9 cellular contexts compared by ENCODE assay signal in genomic region chr11:111937859-111938258, GRCh38.
A peak's percentile ranks its signal among the peaks of the same experiment; 100 is the strongest.
DNase-seq lines count a peak whose midpoint lies in the region; ATAC-seq and TF ChIP-seq lines count a peak whose summit lies in the region.
"Had no signal": no experiment of that assay in that cellular context is flagged by ENCODE, and none has a peak within 500 bp of the region (broad histone marks: within the 10 kb centered on the region; RNA-seq: fewer than 3 reads in every experiment).

No MANE protein-coding gene starts in this region.

- H3K27me3 ChIP-seq in ACC112 (ENCODE audit: insufficient read depth, low read length): no peaks in the 10 kb centered on the region
- no peaks in the 10 kb centered on the region for H3K27me3 ChIP-seq in muscle layer of duodenum (ENCODE audit: low read depth, low read length)

- H3K27me3 Mint-ChIP-seq in central memory CD8-positive, alpha-beta T cell: no peaks in the 10 kb centered on the region

- H3K4me1 ChIP-seq in ACC112 (ENCODE audit: control insufficient read depth, insufficient read depth, low read length, unreplicated experiment): peaks cover 67% of the 10 kb centered on the region
- H3K4me1 ChIP-seq in muscle layer of duodenum (ENCODE audit: control insufficient read depth in 1 of 2, insufficient read depth in 2 of 2, low read length in 2 of 2): peaks cover 16 to 29% of the 10 kb centered on the region in 2 donors

- TF ChIP-seq CTCF in NB4 (IDR thresholded peaks at IDR 0.05; ENCODE audit: low read depth, low read length): no peak

- H3K79me2 ChIP-seq in ACC112 (ENCODE audit: control insufficient read depth, insufficient read depth, low read length, unreplicated experiment): peaks cover 23% of the 10 kb centered on the region

- TF ChIP-seq POLR2A in NB4 (IDR thresholded peaks at IDR 0.05; ENCODE audit: extremely low read depth, insufficient read length): no peak

- H2AFZ ChIP-seq in ACC112 (ENCODE audit: low read length, unreplicated experiment): no peak overlapping the region

- peak; percentile 30 for DNase-seq in NB4 (ENCODE audit: low read depth)
- DNase-seq in central memory CD8-positive, alpha-beta T cell (ENCODE audit: low spot score in 2 of 2): no peak
- DNase-seq in effector CD8-positive, alpha-beta T cell (lab: John Stamatoyannopoulos, UW): no peak
- no peak for DNase-seq in AG20443 (ENCODE audit: low spot score)
- DNase-seq in NCI-H345 treated with DMSO at 0.1 percent for 48 hours (lab: John Stamatoyannopoulos, UW; ENCODE audit: unreplicated experiment): no peak
- DNase-seq in NCI-H748 treated with DMSO at 0.1 percent for 48 hours (lab: John Stamatoyannopoulos, UW): no peak
- DNase-seq: NCI-H1436 treated with DMSO at 0.1 percent for 48 hours had no signal

- H3K9me3 Mint-ChIP-seq in central memory CD8-positive, alpha-beta T cell: no peaks in the 10 kb centered on the region

- H3K27ac ChIP-seq in ACC112 (ENCODE audit: low read depth, low read length) (peak overlapping the region; percentile 85), muscle layer of duodenum (ENCODE audit: low read length) (peak overlapping the region; percentile 64)

- ATAC-seq in central memory CD8-positive, alpha-beta T cell (replicated peaks; ENCODE audit: extremely low read depth, poor library complexity, severe bottlenecking): no peak

- H3K27ac Mint-ChIP-seq in central memory CD8-positive, alpha-beta T cell (ENCODE audit: low read depth): peak overlapping the region; percentile 39

- peaks cover 7% of the 10 kb centered on the region for H3K36me3 Mint-ChIP-seq in central memory CD8-positive, alpha-beta T cell (ENCODE audit: insufficient read depth)

- peak overlapping the region; percentile 85 for H3K4me3 Mint-ChIP-seq in central memory CD8-positive, alpha-beta T cell

- peaks cover 29% of the 10 kb centered on the region for H3K4me1 Mint-ChIP-seq in central memory CD8-positive, alpha-beta T cell

- H3K36me3 ChIP-seq in ACC112 (ENCODE audit: insufficient read depth, low read length): no peaks in the 10 kb centered on the region
- peaks cover 0 to 3% of the 10 kb centered on the region in 2 donors for H3K36me3 ChIP-seq in muscle layer of duodenum (ENCODE audit: control insufficient read depth in 1 of 2, insufficient read depth in 2 of 2, low read length in 2 of 2)

- H3K9me3 ChIP-seq in muscle layer of duodenum (ENCODE audit: control insufficient read depth in 1 of 2, low read length in 2 of 2): no peaks in the 10 kb centered on the region

- peak overlapping the region; percentile 83 for H3K4me3 ChIP-seq in ACC112 (ENCODE audit: low read depth, low read length)
- peak overlapping the region; percentile 62 for H3K4me3 ChIP-seq in NB4 (ENCODE audit: low read depth, low read length)
- H3K4me3 ChIP-seq in muscle layer of duodenum (ENCODE audit: low read depth in 1 of 2, low read length in 2 of 2): peak overlapping the region; percentile 37 to 88
